ENCODE assay signal across 8 cellular contexts in the genomic region with DNA sequence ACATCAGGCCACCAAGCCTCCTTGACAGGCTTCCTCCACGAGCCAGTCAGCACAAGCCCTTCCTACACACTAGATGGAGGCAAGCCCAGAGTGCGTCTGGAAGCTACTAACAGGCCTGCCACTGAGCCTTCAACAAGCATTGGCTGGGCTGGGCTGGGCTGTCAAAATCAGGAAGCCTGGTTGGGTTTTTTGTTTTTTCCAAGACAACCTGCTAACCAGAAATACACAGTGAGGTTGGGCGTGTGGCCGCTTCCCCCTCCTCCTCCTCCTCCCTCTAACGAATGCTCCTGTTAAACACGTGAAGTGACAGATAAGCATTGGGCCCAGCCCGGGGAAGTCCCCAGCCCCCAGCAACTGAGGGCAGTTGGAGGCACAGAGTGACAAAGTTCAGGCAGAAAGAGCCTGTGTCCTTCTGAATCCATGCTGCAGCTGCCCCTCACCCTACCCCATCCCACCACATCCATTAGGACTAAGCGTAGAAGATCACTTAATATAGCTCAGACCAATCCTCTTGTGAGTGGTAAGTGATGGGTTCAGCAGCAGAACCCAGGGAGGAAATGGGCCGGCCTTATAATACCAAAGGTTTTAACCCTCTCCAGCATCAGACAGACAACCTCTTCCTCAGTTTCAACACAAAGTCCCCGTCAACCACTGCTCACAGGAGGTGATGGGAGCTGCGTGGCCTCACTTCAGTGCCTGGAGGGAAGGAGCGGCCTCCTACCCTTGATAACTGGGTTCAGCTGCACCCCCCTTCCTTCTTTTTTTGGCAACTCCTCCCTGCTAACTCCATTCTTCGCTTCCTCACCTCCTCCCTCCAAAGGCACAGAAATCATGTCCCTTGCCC. TPM values are rescaled to one million over a fixed set of nuclear protein-coding genes. Genes with fewer than 3 reads are reported as not detected.
DNase-seq lines count a peak whose midpoint lies in the region; TF ChIP-seq lines count a peak whose summit lies in the region.

No MANE protein-coding gene starts in this region.

- no peak overlapping the region for H3K18ac ChIP-seq in H9 (ENCODE audit: insufficient read length, low read depth, low read length)

- H4K20me1 ChIP-seq in H9 (ENCODE audit: control insufficient read depth, insufficient read depth, insufficient read length): no peaks in the 10 kb centered on the region

- no peaks in the 10 kb centered on the region for H3K79me1 ChIP-seq in H9 (ENCODE audit: insufficient read depth, low read depth, low read length, poor library complexity, severe bottlenecking)

- H3K4me2 ChIP-seq in H9 (ENCODE audit: insufficient read depth, insufficient read length, low read length): no peak overlapping the region

- DNase-seq in Daoy (ENCODE audit: low read depth) (peak; percentile 34), H9 (no peak), NCI-H526 (lab: John Stamatoyannopoulos, UW) (peak; percentile 63 to 78), activated T-cell treated with anti-CD3 and anti-CD28 coated beads for 24 hours (ENCODE audit: low read depth) (peak; percentile 74), fibroblast of mammary gland (ENCODE audit: low read depth) (peak; percentile 31), nucleus accumbens (lab: John Stamatoyannopoulos, UW) (peak in 46 of 56 donors; percentile 10 to 78 (median 44)), substantia nigra (lab: John Stamatoyannopoulos, UW) (peak in 40 of 49 donors; percentile 7 to 84 (median 52)), NCI-H1930 (lab: John Stamatoyannopoulos, UW) (no peak)

- H2BK120ac ChIP-seq in H9 (ENCODE audit: low read depth, low read length, poor library complexity, severe bottlenecking): no peak overlapping the region

- H3K27ac Mint-ChIP-seq in H9: no peak overlapping the region

- H4K5ac ChIP-seq in H9 (ENCODE audit: insufficient read length, low read depth, low read length): no peak overlapping the region

- H2AK5ac ChIP-seq in H9 (ENCODE audit: insufficient read length, low read length): no peak overlapping the region

- H3K23me2 ChIP-seq in H9 (ENCODE audit: insufficient read length, low read depth, low read length, poor library complexity, severe bottlenecking): peaks cover 3% of the 10 kb centered on the region

- H3K27ac ChIP-seq in H9 (ENCODE audit: insufficient read length, low read depth, low read length): no peak overlapping the region
- peak overlapping the region; percentile 63 for H3K27ac ChIP-seq in substantia nigra (ENCODE audit: low read depth, low read length, poor library complexity, severe bottlenecking)

- H2BK20ac ChIP-seq in H9 (ENCODE audit: low read depth, low read length, poor library complexity, severe bottlenecking): no peak overlapping the region

- H4K91ac ChIP-seq in H9 (ENCODE audit: insufficient read length, low read depth, low read length): no peak overlapping the region

- peak overlapping the region; percentile 0 to 50; a peak in 2 of 5 replicates for H3K4me3 Mint-ChIP-seq in H9

- no peak overlapping the region for H3K14ac ChIP-seq in H9 (ENCODE audit: insufficient read depth, low read length)

- no peak overlapping the region for H3T11ph ChIP-seq in H9 (ENCODE audit: low read length)

- H3K56ac ChIP-seq in H9 (ENCODE audit: insufficient read length, low read depth, low read length): no peak overlapping the region

- H3K9ac ChIP-seq in H9 (ENCODE audit: extremely low read depth, insufficient read length, low read length): no peak overlapping the region

- no peaks in the 10 kb centered on the region for H3K79me2 ChIP-seq in H9 (ENCODE audit: insufficient read depth, low read length)

- H3K4me3 ChIP-seq in fibroblast of mammary gland (ENCODE audit: control insufficient read depth, low read depth, low read length): no peak overlapping the region

- H3K36me3 Mint-ChIP-seq in H9 (ENCODE audit: insufficient read depth in 1 of 3, low read depth in 3 of 3): no peaks in the 10 kb centered on the region

- WGBS in H9 (ENCODE audit: extremely low coverage, insufficient read length, low lambda C conversion rate): no CpG with 5 or more reads among the region's 13 CpGs

- H3K4ac ChIP-seq in H9 (ENCODE audit: low read depth, low read length): no peak overlapping the region

- peaks cover 57% of the 10 kb centered on the region for H3K27me3 Mint-ChIP-seq in H9 (ENCODE audit: low read depth)

- no peak overlapping the region for H2AFZ ChIP-seq in H9 (ENCODE audit: low read length)

- H3K4me1 ChIP-seq in H9 (ENCODE audit: insufficient read depth, low read length): no peaks in the 10 kb centered on the region

- peaks cover 11 to 16% of the 10 kb centered on the region in 2 experiments for H3K4me1 Mint-ChIP-seq in H9

- H4K8ac ChIP-seq in H9 (replicated peaks; ENCODE audit: insufficient read length, low read depth, low read length): no peak overlapping the region

- H3K23ac ChIP-seq in H9 (ENCODE audit: insufficient read length, low read depth, low read length): no peak overlapping the region

- H3K27me3 ChIP-seq in H9 (ENCODE audit: insufficient read depth, low read length): peaks cover 10% of the 10 kb centered on the region

- no peaks in the 10 kb centered on the region for H3K9me3 ChIP-seq in H9 (ENCODE audit: control insufficient read depth, low read depth, low read length)

- no peak overlapping the region for H2BK12ac ChIP-seq in H9 (ENCODE audit: insufficient read length, low read depth, low read length)

- H2BK15ac ChIP-seq in H9 (ENCODE audit: low read depth, low read length): no peak overlapping the region

- no peaks in the 10 kb centered on the region for H3K9me3 Mint-ChIP-seq in H9

- H2BK5ac ChIP-seq in H9 (ENCODE audit: insufficient read length, low read length): no peak overlapping the region

- TF ChIP-seq CTCF in H9 (conservative IDR thresholded peaks at IDR 0.05): no peak
- TF ChIP-seq CTCF in fibroblast of mammary gland (conservative IDR thresholded peaks at IDR 0.05; ENCODE audit: control insufficient read depth, insufficient read depth, low read depth, low read length): no peak

RNA-seq across cellular contexts. Expression of a gene that starts 1.1 kb away (rescaled TPM):
- total RNA-seq in Daoy (2014; rRNA removed; shearing (Covaris generic)): 0.18 and 0.40 TPM in 2 replicates
- total RNA-seq in H9 (2021): 0.57 and 0.61 TPM in 2 replicates

Comparison
In these comparisons a context has a peak if more than half of its experiments do, and no peak if none do; other contexts are left out.
1. DNase-seq: peak in Daoy (single experiment), NCI-H526 (2 of 2), activated T-cell treated with anti-CD3 and anti-CD28 coated beads for 24 hours (single experiment), fibroblast of mammary gland (single experiment), nucleus accumbens (46 of 56) and substantia nigra (40 of 49); none in H9 (single experiment) and NCI-H1930 (0 of 2).